26 cellular contexts compared by ENCODE assay signal in genomic region chr2:116061023-116061422, GRCh38.
"Had no signal": no experiment of that assay in that cellular context is flagged by ENCODE, and none has a peak within 500 bp of the region (broad histone marks: within the 10 kb centered on the region; RNA-seq: fewer than 3 reads in every experiment).

No MANE protein-coding gene starts in this region.

- H3K36me3 Mint-ChIP-seq: mesothelial cell of epicardium, naive B cell had no signal

- H3K4me3 Mint-ChIP-seq: effector memory CD8-positive, alpha-beta T cell; endodermal cell; mesothelial cell of epicardium; naive B cell; naive thymus-derived CD8-positive, alpha-beta T cell had no signal

- H3K36me3 ChIP-seq: esophagus squamous epithelium, gastrocnemius medialis, heart right ventricle, left lung, lower lobe of right lung had no signal

- H3K9me3 ChIP-seq: esophagus squamous epithelium, gastrocnemius medialis, left lung, lower lobe of right lung had no signal

- H3K4me3 ChIP-seq: coronary artery, dorsolateral prefrontal cortex, esophagus squamous epithelium, gastrocnemius medialis, heart right ventricle, left lung, lower lobe of right lung, mucosa of descending colon had no signal

- H3K27ac Mint-ChIP-seq: effector memory CD8-positive, alpha-beta T cell; endodermal cell; mesothelial cell of epicardium; naive B cell; naive thymus-derived CD8-positive, alpha-beta T cell had no signal

- H3K27ac ChIP-seq: coronary artery, dorsolateral prefrontal cortex, epithelial cell of prostate, esophagus squamous epithelium, gastrocnemius medialis, heart right ventricle, left lung, lower lobe of right lung had no signal

- ATAC-seq: effector memory CD8-positive, alpha-beta T cell; esophagus mucosa; gastrocnemius medialis; heart right ventricle; left cardiac atrium; left lung; left ventricle myocardium superior; lower lobe of right lung; mucosa of descending colon; naive thymus-derived CD8-positive, alpha-beta T cell had no signal

- H3K4me1 ChIP-seq: esophagus squamous epithelium, gastrocnemius medialis, heart right ventricle, left lung, lower lobe of right lung had no signal

- H3K27me3 Mint-ChIP-seq: effector memory CD8-positive, alpha-beta T cell; naive B cell; naive thymus-derived CD8-positive, alpha-beta T cell had no signal

- H3K27me3 ChIP-seq: dorsolateral prefrontal cortex, esophagus squamous epithelium, gastrocnemius medialis, heart right ventricle, left lung had no signal

- H3K4me1 Mint-ChIP-seq: mesothelial cell of epicardium; naive B cell; naive thymus-derived CD8-positive, alpha-beta T cell had no signal

- DNase-seq: dermis blood vessel endothelial cell; dorsolateral prefrontal cortex; effector CD4-positive, alpha-beta T cell; effector memory CD8-positive, alpha-beta T cell; endodermal cell; erythroblast; esophagus squamous epithelium; foreskin fibroblast; foreskin melanocyte; gastrocnemius medialis; glutamatergic neuron; head of caudate nucleus; heart right ventricle; hippocampal formation; left cardiac atrium; left lung; left ventricle myocardium superior; lower lobe of right lung; mesenchymal stem cell; mucosa of descending colon; naive B cell; naive thymus-derived CD8-positive, alpha-beta T cell had no signal

- H3K9me3 Mint-ChIP-seq: endodermal cell, mesothelial cell of epicardium had no signal
